In the genomic region with DNA sequence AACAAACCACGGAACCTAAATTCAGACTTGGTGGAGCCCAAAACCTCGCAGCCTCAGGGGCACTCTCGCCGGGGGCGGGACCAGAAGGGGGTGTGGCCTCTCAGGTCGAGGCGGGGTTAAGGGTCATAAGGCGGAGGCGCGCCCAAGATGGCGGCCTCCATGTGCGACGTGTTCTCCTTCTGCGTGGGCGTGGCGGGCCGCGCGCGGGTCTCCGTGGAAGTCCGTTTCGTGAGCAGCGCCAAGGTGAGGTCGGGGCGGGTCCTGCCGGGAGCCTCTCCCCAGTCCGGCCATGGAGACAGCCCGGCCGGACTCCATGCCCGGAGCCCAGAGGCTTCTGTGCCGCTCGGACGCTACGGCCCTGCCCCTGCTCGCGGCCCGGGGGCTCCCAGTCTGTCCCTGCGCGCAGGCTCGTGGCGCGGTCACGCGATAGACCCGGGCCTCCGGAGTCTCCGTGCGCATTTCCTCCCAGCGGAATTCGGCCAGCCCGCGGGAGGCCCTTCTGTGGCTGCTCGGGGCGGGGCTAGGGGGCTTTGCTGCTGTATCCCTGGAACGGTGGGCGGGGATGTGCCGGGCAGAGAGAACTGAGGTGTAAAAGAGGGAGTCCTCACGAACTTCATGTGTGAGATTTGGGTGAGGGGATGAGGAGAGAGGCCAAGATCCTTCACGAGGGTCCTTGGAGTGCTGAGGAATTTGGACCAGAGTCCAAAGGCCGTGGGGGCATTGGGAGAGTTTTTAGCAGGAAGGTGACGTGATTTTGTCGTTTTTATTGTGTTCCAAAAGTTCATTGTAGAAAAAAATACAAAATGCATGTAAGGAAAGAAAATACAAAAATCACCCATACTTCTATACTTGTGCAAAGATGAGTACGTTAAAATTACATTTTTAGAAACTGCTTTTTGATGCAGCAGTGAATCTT, we compare ENCODE assay signal across 1 cellular context.
TF ChIP-seq lines count a peak whose summit lies in the region.

A gene (plus strand): TSS at position 126 of the 916 bp plus-strand sequence. CDS start 22 bp downstream, at position 148.

TF ChIP-seq in HepG2, 621 proteins besides CTCF, POLR2A, EP300 and RAD21 (continued from another document and continues in another):
- TF ChIP-seq, protein P1, sequence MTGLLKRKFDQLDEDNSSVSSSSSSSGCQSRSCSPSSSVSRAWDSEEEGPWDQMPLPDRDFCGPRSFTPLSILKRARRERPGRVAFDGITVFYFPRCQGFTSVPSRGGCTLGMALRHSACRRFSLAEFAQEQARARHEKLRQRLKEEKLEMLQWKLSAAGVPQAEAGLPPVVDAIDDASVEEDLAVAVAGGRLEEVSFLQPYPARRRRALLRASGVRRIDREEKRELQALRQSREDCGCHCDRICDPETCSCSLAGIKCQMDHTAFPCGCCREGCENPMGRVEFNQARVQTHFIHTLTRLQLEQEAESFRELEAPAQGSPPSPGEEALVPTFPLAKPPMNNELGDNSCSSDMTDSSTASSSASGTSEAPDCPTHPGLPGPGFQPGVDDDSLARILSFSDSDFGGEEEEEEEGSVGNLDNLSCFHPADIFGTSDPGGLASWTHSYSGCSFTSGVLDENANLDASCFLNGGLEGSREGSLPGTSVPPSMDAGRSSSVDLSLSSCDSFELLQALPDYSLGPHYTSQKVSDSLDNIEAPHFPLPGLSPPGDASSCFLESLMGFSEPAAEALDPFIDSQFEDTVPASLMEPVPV (CRISPR knock-in tag; IDR thresholded peaks at IDR 0.05) = peak; percentile 85; the same call in 1 of the 2 replicates
- TF ChIP-seq ZNF180 (CRISPR knock-in tag; IDR thresholded peaks at IDR 0.05; ENCODE audit: borderline replicate concordance, low read depth) (0 out of 2 replicates have a peak, but pooled peaks have one; percentile 66), BRCA1 (CRISPR knock-in tag; IDR thresholded peaks at IDR 0.05) (peak; percentile 66; the same call in 1 of the 2 replicates), ZFP36 (IDR thresholded peaks at IDR 0.05; ENCODE audit: borderline replicate concordance, low read depth, low read length, partially characterized antibody) (no peak), ATF7-NPFF (CRISPR knock-in tag; IDR thresholded peaks at IDR 0.05; ENCODE audit: low read depth) (peak; percentile 53; the same call in 1 of the 2 replicates), GATAD1 (CRISPR knock-in tag; IDR thresholded peaks at IDR 0.05) (peak; percentile 88), ZNF292 (CRISPR knock-in tag; IDR thresholded peaks at IDR 0.05; ENCODE audit: borderline replicate concordance, low read depth) (no peak; the same call in 1 of the 2 replicates), ONECUT2 (CRISPR knock-in tag; IDR thresholded peaks at IDR 0.05) (no peak), ADNP (CRISPR knock-in tag; IDR thresholded peaks at IDR 0.05) (no peak), MEIS1 (CRISPR knock-in tag; IDR thresholded peaks at IDR 0.05; ENCODE audit: borderline replicate concordance) (peak; percentile 86), HMG20B (CRISPR knock-in tag; conservative IDR thresholded peaks at IDR 0.05) (no peak), MTF1 (CRISPR knock-in tag; IDR thresholded peaks at IDR 0.05) (0 out of 2 replicates have a peak, but pooled peaks have one; percentile 15), SETDB1 (CRISPR knock-in tag; IDR thresholded peaks at IDR 0.05; ENCODE audit: borderline replicate concordance) (no peak), THYN1 (CRISPR knock-in tag; IDR thresholded peaks at IDR 0.05; ENCODE audit: borderline replicate concordance, low read depth) (no peak), ATF1 (CRISPR knock-in tag; IDR thresholded peaks at IDR 0.05) (no peak), ZNF468 (CRISPR knock-in tag; IDR thresholded peaks at IDR 0.05) (no peak), REPIN1 (CRISPR knock-in tag; IDR thresholded peaks at IDR 0.05; ENCODE audit: borderline replicate concordance, low read depth) (no peak), ZKSCAN5 (CRISPR knock-in tag; IDR thresholded peaks at IDR 0.05) (no peak), GATA4 (IDR thresholded peaks at IDR 0.05; ENCODE audit: borderline replicate concordance, low read depth) (peak; percentile 75; the same call in 1 of the 2 replicates), KLF6 (CRISPR knock-in tag; IDR thresholded peaks at IDR 0.05) (peak; percentile 80; the same call in 1 of the 2 replicates), KDM6A (CRISPR knock-in tag; IDR thresholded peaks at IDR 0.05; ENCODE audit: low read depth) (no peak), ATM (IDR thresholded peaks at IDR 0.05; ENCODE audit: borderline replicate concordance) (no peak), CREM (IDR thresholded peaks at IDR 0.05) (no peak), CREM (CRISPR knock-in tag; IDR thresholded peaks at IDR 0.05) (no peak), HOXA3 (CRISPR knock-in tag; IDR thresholded peaks at IDR 0.05) (peak; percentile 90), ZNF776 (CRISPR knock-in tag; IDR thresholded peaks at IDR 0.05) (peak; percentile 58; the same call in 1 of the 2 replicates), HOXA5 (CRISPR knock-in tag; IDR thresholded peaks at IDR 0.05) (peak; percentile 72), TCF7L2 (IDR thresholded peaks at IDR 0.05; ENCODE audit: low read depth, low read length) (no peak), FOSL1 (CRISPR knock-in tag; IDR thresholded peaks at IDR 0.05; ENCODE audit: borderline replicate concordance) (0 out of 2 replicates have a peak, but pooled peaks have one; percentile 11), KDM4B (CRISPR knock-in tag; IDR thresholded peaks at IDR 0.05) (no peak), JUNB (CRISPR knock-in tag; IDR thresholded peaks at IDR 0.05; ENCODE audit: borderline replicate concordance) (no peak), ZMYM3 (CRISPR knock-in tag; IDR thresholded peaks at IDR 0.05) (no peak)
- TF ChIP-seq, protein P2, sequence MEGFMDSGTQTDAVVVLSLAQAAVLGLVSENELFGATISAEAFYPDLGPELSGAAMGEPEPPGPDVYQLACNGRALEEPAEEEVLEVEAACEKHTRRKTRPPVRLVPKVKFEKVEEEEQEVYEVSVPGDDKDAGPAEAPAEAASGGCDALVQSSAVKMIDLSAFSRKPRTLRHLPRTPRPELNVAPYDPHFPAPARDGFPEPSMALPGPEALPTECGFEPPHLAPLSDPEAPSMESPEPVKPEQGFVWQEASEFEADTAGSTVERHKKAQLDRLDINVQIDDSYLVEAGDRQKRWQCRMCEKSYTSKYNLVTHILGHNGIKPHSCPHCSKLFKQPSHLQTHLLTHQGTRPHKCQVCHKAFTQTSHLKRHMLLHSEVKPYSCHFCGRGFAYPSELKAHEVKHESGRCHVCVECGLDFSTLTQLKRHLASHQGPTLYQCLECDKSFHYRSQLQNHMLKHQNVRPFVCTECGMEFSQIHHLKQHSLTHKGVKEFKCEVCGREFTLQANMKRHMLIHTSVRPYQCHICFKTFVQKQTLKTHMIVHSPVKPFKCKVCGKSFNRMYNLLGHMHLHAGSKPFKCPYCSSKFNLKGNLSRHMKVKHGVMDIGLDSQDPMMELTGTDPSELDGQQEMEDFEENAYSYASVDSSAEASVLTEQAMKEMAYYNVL (CRISPR knock-in tag; IDR thresholded peaks at IDR 0.05; ENCODE audit: borderline replicate concordance) = peak; percentile 33
- TF ChIP-seq, protein P3, sequence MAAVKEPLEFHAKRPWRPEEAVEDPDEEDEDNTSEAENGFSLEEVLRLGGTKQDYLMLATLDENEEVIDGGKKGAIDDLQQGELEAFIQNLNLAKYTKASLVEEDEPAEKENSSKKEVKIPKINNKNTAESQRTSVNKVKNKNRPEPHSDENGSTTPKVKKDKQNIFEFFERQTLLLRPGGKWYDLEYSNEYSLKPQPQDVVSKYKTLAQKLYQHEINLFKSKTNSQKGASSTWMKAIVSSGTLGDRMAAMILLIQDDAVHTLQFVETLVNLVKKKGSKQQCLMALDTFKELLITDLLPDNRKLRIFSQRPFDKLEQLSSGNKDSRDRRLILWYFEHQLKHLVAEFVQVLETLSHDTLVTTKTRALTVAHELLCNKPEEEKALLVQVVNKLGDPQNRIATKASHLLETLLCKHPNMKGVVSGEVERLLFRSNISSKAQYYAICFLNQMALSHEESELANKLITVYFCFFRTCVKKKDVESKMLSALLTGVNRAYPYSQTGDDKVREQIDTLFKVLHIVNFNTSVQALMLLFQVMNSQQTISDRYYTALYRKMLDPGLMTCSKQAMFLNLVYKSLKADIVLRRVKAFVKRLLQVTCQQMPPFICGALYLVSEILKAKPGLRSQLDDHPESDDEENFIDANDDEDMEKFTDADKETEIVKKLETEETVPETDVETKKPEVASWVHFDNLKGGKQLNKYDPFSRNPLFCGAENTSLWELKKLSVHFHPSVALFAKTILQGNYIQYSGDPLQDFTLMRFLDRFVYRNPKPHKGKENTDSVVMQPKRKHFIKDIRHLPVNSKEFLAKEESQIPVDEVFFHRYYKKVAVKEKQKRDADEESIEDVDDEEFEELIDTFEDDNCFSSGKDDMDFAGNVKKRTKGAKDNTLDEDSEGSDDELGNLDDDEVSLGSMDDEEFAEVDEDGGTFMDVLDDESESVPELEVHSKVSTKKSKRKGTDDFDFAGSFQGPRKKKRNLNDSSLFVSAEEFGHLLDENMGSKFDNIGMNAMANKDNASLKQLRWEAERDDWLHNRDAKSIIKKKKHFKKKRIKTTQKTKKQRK (IDR thresholded peaks at IDR 0.05; ENCODE audit: low read length) = no peak
- TF ChIP-seq, protein P4, sequence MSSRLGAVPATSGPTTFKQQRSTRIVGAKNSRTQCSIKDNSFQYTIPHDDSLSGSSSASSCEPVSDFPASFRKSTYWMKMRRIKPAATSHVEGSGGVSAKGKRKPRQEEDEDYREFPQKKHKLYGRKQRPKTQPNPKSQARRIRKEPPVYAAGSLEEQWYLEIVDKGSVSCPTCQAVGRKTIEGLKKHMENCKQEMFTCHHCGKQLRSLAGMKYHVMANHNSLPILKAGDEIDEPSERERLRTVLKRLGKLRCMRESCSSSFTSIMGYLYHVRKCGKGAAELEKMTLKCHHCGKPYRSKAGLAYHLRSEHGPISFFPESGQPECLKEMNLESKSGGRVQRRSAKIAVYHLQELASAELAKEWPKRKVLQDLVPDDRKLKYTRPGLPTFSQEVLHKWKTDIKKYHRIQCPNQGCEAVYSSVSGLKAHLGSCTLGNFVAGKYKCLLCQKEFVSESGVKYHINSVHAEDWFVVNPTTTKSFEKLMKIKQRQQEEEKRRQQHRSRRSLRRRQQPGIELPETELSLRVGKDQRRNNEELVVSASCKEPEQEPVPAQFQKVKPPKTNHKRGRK (CRISPR knock-in tag; IDR thresholded peaks at IDR 0.05) = no peak
- TF ChIP-seq, protein P5, sequence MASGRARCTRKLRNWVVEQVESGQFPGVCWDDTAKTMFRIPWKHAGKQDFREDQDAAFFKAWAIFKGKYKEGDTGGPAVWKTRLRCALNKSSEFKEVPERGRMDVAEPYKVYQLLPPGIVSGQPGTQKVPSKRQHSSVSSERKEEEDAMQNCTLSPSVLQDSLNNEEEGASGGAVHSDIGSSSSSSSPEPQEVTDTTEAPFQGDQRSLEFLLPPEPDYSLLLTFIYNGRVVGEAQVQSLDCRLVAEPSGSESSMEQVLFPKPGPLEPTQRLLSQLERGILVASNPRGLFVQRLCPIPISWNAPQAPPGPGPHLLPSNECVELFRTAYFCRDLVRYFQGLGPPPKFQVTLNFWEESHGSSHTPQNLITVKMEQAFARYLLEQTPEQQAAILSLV (CRISPR knock-in tag; IDR thresholded peaks at IDR 0.05; ENCODE audit: borderline replicate concordance) = no peak; the same call in 1 of the 2 replicates
- TF ChIP-seq, protein P6, sequence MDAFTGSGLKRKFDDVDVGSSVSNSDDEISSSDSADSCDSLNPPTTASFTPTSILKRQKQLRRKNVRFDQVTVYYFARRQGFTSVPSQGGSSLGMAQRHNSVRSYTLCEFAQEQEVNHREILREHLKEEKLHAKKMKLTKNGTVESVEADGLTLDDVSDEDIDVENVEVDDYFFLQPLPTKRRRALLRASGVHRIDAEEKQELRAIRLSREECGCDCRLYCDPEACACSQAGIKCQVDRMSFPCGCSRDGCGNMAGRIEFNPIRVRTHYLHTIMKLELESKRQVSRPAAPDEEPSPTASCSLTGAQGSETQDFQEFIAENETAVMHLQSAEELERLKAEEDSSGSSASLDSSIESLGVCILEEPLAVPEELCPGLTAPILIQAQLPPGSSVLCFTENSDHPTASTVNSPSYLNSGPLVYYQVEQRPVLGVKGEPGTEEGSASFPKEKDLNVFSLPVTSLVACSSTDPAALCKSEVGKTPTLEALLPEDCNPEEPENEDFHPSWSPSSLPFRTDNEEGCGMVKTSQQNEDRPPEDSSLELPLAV (CRISPR knock-in tag; conservative IDR thresholded peaks at IDR 0.05; ENCODE audit: low read depth) = no peak
- TF ChIP-seq, protein P7, sequence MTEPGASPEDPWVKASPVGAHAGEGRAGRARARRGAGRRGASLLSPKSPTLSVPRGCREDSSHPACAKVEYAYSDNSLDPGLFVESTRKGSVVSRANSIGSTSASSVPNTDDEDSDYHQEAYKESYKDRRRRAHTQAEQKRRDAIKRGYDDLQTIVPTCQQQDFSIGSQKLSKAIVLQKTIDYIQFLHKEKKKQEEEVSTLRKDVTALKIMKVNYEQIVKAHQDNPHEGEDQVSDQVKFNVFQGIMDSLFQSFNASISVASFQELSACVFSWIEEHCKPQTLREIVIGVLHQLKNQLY (CRISPR knock-in tag; IDR thresholded peaks at IDR 0.05) = no peak; the same call in 1 of the 2 replicates
- TF ChIP-seq, protein P8, sequence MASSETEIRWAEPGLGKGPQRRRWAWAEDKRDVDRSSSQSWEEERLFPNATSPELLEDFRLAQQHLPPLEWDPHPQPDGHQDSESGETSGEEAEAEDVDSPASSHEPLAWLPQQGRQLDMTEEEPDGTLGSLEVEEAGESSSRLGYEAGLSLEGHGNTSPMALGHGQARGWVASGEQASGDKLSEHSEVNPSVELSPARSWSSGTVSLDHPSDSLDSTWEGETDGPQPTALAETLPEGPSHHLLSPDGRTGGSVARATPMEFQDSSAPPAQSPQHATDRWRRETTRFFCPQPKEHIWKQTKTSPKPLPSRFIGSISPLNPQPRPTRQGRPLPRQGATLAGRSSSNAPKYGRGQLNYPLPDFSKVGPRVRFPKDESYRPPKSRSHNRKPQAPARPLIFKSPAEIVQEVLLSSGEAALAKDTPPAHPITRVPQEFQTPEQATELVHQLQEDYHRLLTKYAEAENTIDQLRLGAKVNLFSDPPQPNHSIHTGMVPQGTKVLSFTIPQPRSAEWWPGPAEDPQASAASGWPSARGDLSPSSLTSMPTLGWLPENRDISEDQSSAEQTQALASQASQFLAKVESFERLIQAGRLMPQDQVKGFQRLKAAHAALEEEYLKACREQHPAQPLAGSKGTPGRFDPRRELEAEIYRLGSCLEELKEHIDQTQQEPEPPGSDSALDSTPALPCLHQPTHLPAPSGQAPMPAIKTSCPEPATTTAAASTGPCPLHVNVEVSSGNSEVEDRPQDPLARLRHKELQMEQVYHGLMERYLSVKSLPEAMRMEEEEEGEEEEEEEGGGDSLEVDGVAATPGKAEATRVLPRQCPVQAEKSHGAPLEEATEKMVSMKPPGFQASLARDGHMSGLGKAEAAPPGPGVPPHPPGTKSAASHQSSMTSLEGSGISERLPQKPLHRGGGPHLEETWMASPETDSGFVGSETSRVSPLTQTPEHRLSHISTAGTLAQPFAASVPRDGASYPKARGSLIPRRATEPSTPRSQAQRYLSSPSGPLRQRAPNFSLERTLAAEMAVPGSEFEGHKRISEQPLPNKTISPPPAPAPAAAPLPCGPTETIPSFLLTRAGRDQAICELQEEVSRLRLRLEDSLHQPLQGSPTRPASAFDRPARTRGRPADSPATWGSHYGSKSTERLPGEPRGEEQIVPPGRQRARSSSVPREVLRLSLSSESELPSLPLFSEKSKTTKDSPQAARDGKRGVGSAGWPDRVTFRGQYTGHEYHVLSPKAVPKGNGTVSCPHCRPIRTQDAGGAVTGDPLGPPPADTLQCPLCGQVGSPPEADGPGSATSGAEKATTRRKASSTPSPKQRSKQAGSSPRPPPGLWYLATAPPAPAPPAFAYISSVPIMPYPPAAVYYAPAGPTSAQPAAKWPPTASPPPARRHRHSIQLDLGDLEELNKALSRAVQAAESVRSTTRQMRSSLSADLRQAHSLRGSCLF (CRISPR knock-in tag; IDR thresholded peaks at IDR 0.05; ENCODE audit: borderline replicate concordance) = no peak
- TF ChIP-seq, protein P9, sequence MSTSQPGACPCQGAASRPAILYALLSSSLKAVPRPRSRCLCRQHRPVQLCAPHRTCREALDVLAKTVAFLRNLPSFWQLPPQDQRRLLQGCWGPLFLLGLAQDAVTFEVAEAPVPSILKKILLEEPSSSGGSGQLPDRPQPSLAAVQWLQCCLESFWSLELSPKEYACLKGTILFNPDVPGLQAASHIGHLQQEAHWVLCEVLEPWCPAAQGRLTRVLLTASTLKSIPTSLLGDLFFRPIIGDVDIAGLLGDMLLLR (CRISPR knock-in tag; IDR thresholded peaks at IDR 0.05) = peak; percentile 99
